Comparison of ENCODE assay signal across 26 cellular contexts in the genomic region with DNA sequence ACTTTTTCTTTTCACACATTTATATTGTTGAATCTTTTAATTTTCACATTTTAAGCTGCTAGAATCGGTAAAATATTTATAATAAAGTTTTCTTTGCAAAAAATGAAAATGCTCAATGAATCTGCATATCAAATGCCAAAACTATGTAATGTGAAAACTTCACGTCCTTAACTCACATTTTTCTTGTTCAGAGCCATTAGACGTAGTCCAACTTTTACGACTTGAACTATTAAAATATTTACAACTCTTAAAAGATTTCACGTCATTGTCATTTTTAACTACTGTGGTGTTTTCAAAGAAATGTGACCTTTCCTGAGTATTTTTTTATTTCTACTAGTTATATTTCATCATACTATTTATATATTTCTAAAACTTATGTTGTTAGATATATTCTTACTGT.
"Had no signal": no experiment of that assay in that cellular context is flagged by ENCODE, and none has a peak within 500 bp of the region (broad histone marks: within the 10 kb centered on the region; RNA-seq: fewer than 3 reads in every experiment).

No MANE protein-coding gene starts in this region.

- H3K4me1 ChIP-seq: left ventricle myocardium inferior, neural progenitor cell, right atrium auricular region, right lobe of liver, stomach, testis, thyroid gland, transverse colon, upper lobe of right lung had no signal

- H3K9me3 ChIP-seq: left ventricle myocardium inferior, neutrophil, right atrium auricular region, right lobe of liver, stomach, testis, thyroid gland, transverse colon, upper lobe of right lung had no signal

- FAIRE-seq: islet of Langerhans, urothelium cell line had no signal

- H3K4me2 ChIP-seq: neural progenitor cell had no signal

- H3K27ac ChIP-seq: left ventricle myocardium inferior, neural progenitor cell, neutrophil, right atrium auricular region, right lobe of liver, stomach, testis, thyroid gland, transverse colon, upper lobe of right lung had no signal

- DNase-seq: hypothalamus; immature natural killer cell; left ventricle myocardium inferior; mesendoderm; naive B cell; natural killer cell; nephron progenitor cell; occipital lobe; right lobe of liver; stimulated activated CD4-positive, alpha-beta T cell treated with anti-CD3 and anti-CD28 coated beads, Interleukin-12 subunit alpha, Interleukin-12 subunit beta, amount 100 ng/mL, for 4 hours; stimulated activated CD4-positive, alpha-beta T cell treated with anti-CD3 and anti-CD28 coated beads, Interleukin-15, amount 100 ng/mL, for 24 hours; stimulated activated CD4-positive, alpha-beta T cell treated with anti-CD3 and anti-CD28 coated beads, Interleukin-2, amount 100 ng/mL, for 24 hours; stimulated activated CD4-positive, alpha-beta T cell treated with anti-CD3 and anti-CD28 coated beads, Interleukin-4, amount 100 ng/mL, for 1 hour; stimulated activated naive B cell treated with anti-CD40 and anti-IgM and Interleukin-4, amounts not matched to agents 10 μg/mL and 1 μg/mL and 100 μg/mL, for 72 hours; stimulated activated naive CD8-positive, alpha-beta T cell treated with anti-CD3 and anti-CD28 coated beads, Interleukin-15, Interleukin-2, amounts not matched to agents 100 U/mL and 50 U/mL, for 24 hours; stomach; testis; thyroid gland; transverse colon; upper lobe of right lung had no signal

- ATAC-seq: natural killer cell; right lobe of liver; stimulated activated naive B cell treated with anti-CD40 and anti-IgM and Interleukin-4, amounts not matched to agents 10 μg/mL and 1 μg/mL and 100 μg/mL, for 72 hours; stimulated activated naive CD8-positive, alpha-beta T cell treated with anti-CD3 and anti-CD28 coated beads, Interleukin-15, Interleukin-2, amounts not matched to agents 100 U/mL and 50 U/mL, for 24 hours; upper lobe of right lung had no signal

- H2AFZ ChIP-seq: neural progenitor cell had no signal

- H3K4me3 ChIP-seq: left ventricle myocardium inferior, lung, neural progenitor cell, right atrium auricular region, right lobe of liver, stomach, testis, thyroid gland, transverse colon, upper lobe of right lung had no signal

- H3K27me3 ChIP-seq: neural progenitor cell, neutrophil, right atrium auricular region, right lobe of liver, stomach, testis, thyroid gland, transverse colon, upper lobe of right lung had no signal
